Comparison of ENCODE assay signal across 13 cellular contexts in genomic region chr1:116460261-116460660, GRCh38.
DNase-seq lines count a peak whose midpoint lies in the region; ATAC-seq lines count a peak whose summit lies in the region.
"Had no signal": no experiment of that assay in that cellular context is flagged by ENCODE, and none has a peak within 500 bp of the region (broad histone marks: within the 10 kb centered on the region; RNA-seq: fewer than 3 reads in every experiment).

No MANE protein-coding gene starts in this region.

- H3K9me2 ChIP-seq in Karpas-422 (replicated peaks; ENCODE audit: insufficient read depth, low read length), result no peaks in the 10 kb centered on the region

- no peaks in the 10 kb centered on the region for H3K79me2 ChIP-seq in Karpas-422 (ENCODE audit: low read length)
- no peaks in the 10 kb centered on the region for H3K79me2 ChIP-seq in trophoblast cell (ENCODE audit: control insufficient read depth, insufficient read depth, low read length, poor library complexity)

- no peak overlapping the region for H3K14ac ChIP-seq in trophoblast cell (ENCODE audit: low read length)

- H3K9me3 ChIP-seq in Karpas-422 (ENCODE audit: low read length) (no peaks in the 10 kb centered on the region), trophoblast cell (ENCODE audit: insufficient read depth, low read depth, low read length) (no peaks in the 10 kb centered on the region)

- H4K20me1 ChIP-seq in Karpas-422 (ENCODE audit: insufficient read depth, low read depth, low read length), result no peaks in the 10 kb centered on the region
- H4K20me1 ChIP-seq: BLaER1 treated with 17β-estradiol and CSF1 and Interleukin-3, amounts not matched to agents 10 nM and 100 nM had no signal

- H4K12ac ChIP-seq in trophoblast cell (ENCODE audit: low read depth, low read length), result no peak overlapping the region

- H2BK120ac ChIP-seq in trophoblast cell (ENCODE audit: insufficient read depth, low read length, poor library complexity), result peak overlapping the region; percentile 63

- H3K4me3 ChIP-seq in Karpas-422 (ENCODE audit: low read length) (no peak overlapping the region), trophoblast cell (ENCODE audit: low read depth, low read length) (no peak overlapping the region)
- H3K4me3 ChIP-seq: BLaER1 treated with 17β-estradiol and CSF1 and Interleukin-3, amounts not matched to agents 10 nM and 100 nM; GM23248 had no signal

- H3K4me2 ChIP-seq in Karpas-422 (ENCODE audit: low read depth, low read length, poor library complexity, severe bottlenecking) (no peak overlapping the region), trophoblast cell (ENCODE audit: low read length) (no peak overlapping the region)
- H3K4me2 ChIP-seq: BLaER1 treated with 17β-estradiol and CSF1 and Interleukin-3, amounts not matched to agents 10 nM and 100 nM had no signal

- DNase-seq in NCI-H345 (lab: John Stamatoyannopoulos, UW) (peak; percentile 10), NCI-H345 treated with DMSO at 0.1 percent for 48 hours (lab: John Stamatoyannopoulos, UW; ENCODE audit: unreplicated experiment) (no peak), Karpas-422 (no peak), left lobe of liver (ENCODE audit: low spot score) (no peak), trophoblast cell (no peak), NOMO-1 (lab: John Stamatoyannopoulos, UW; ENCODE audit: unreplicated experiment in 2 of 2) (no peak), DMS79 (lab: John Stamatoyannopoulos, UW) (no peak)
- DNase-seq: ACHN; CD4-positive, CD25-positive, alpha-beta regulatory T cell; DMS53; GM23248; H7 had no signal

- no peak overlapping the region for H3K9ac ChIP-seq in Karpas-422 (ENCODE audit: low read length)
- H3K9ac ChIP-seq in trophoblast cell (ENCODE audit: low read length), result no peak overlapping the region
- H3K9ac ChIP-seq: BLaER1 treated with 17β-estradiol and CSF1 and Interleukin-3, amounts not matched to agents 10 nM and 100 nM; GM23248 had no signal

- H2AFZ ChIP-seq in Karpas-422 (ENCODE audit: low read length) (0 out of 2 replicates have a peak overlapping the region, but pooled peaks have one; percentile 34), trophoblast cell (ENCODE audit: insufficient read depth, low read length, poor library complexity) (no peak overlapping the region)
- H2AFZ ChIP-seq: GM23248 had no signal

- peak overlapping the region; percentile 61 for H4K91ac ChIP-seq in trophoblast cell (ENCODE audit: low read depth, low read length)

- no peak overlapping the region for H2BK5ac ChIP-seq in trophoblast cell (ENCODE audit: low read depth, low read length, poor library complexity)

- ATAC-seq in left lobe of liver, result peak; percentile 49

- no peak overlapping the region for H4K8ac ChIP-seq in trophoblast cell (ENCODE audit: low read depth, low read length)

- no peak overlapping the region for H3K4ac ChIP-seq in trophoblast cell (ENCODE audit: low read depth, low read length)

- H3K79me1 ChIP-seq in trophoblast cell (ENCODE audit: low read length), result peaks cover 25% of the 10 kb centered on the region

- WGBS in trophoblast cell (ENCODE audit: extremely low coverage, insufficient coverage, insufficient read length), result no CpG with 5 or more reads among the region's 1 CpG

- no peak overlapping the region for H3K18ac ChIP-seq in trophoblast cell (ENCODE audit: low read length)

- H3K27ac ChIP-seq in Karpas-422 (ENCODE audit: low read length) (no peak overlapping the region), trophoblast cell (ENCODE audit: low read depth, low read length) (no peak overlapping the region)
- H3K27ac ChIP-seq: BLaER1 treated with 17β-estradiol and CSF1 and Interleukin-3, amounts not matched to agents 10 nM and 100 nM; GM23248 had no signal

- H3K23ac ChIP-seq in trophoblast cell (ENCODE audit: low read length), result no peak overlapping the region

- peaks cover 26% of the 10 kb centered on the region for H3K4me1 ChIP-seq in Karpas-422 (ENCODE audit: low read length)
- H3K4me1 ChIP-seq in trophoblast cell (ENCODE audit: control insufficient read depth in 1 of 2, insufficient read depth in 2 of 2, low read length in 2 of 2), result peaks cover 7 to 22% of the 10 kb centered on the region in 2 experiments
- H3K4me1 ChIP-seq: BLaER1 treated with 17β-estradiol and CSF1 and Interleukin-3, amounts not matched to agents 10 nM and 100 nM had no signal

- H2BK12ac ChIP-seq in trophoblast cell (ENCODE audit: low read length), result peak overlapping the region; percentile 60

- peak overlapping the region; percentile 92 for H2AK5ac ChIP-seq in trophoblast cell (ENCODE audit: low read length)

- H3K36me3 ChIP-seq in Karpas-422 (ENCODE audit: insufficient read depth, low read length), result no peaks in the 10 kb centered on the region
- no peaks in the 10 kb centered on the region for H3K36me3 ChIP-seq in trophoblast cell (ENCODE audit: control insufficient read depth in 1 of 2, insufficient read depth in 2 of 2, low read length in 2 of 2)

- H3K27me3 ChIP-seq in Karpas-422 (ENCODE audit: low read length) (no peaks in the 10 kb centered on the region), trophoblast cell (ENCODE audit: insufficient read depth, low read length) (no peaks in the 10 kb centered on the region)
- H3K27me3 ChIP-seq: BLaER1 treated with 17β-estradiol and CSF1 and Interleukin-3, amounts not matched to agents 10 nM and 100 nM had no signal
